8 cellular contexts compared by ENCODE assay signal in the genomic region with DNA sequence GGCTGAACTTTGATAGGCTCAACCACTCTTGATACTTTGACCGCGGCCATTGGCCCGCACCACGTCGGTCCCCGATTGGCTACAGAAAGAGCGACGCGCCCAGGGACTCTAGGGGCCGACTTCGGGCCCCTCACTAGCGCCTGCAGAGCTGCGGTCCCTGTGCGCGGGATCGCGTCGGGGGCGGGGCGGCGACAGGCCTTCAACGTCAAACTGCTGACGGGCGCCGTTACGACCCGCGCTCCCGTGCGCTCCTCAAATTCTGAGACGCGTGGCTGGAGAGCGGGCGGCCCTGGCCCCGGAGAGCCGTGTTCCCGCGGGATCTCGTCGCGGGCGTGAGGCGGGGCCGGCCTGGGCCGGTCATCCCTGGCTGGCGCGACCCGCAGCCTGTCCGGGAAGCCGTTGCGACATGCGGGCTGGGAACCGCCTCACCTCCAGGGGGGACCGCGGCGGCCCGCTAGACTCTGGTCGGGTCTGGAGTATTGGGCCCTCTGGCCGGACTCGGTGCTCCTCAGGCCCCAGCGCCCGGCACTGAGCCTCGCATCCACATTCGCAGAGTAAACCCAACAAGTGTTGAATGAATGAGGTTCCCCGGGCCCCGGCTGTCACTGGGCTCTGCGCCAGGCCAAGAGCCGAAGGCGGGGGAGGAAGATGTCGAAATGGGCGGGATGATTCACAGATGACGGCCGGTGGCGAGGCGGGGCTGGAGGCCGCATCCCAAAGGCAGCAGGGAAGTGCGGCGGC. TPM values are rescaled to one million over a fixed set of nuclear protein-coding genes. Genes with fewer than 3 reads are reported as not detected.
A peak's percentile ranks its signal among the peaks of the same experiment; 100 is the strongest.
DNase-seq lines count a peak whose midpoint lies in the region; ATAC-seq and TF ChIP-seq lines count a peak whose summit lies in the region.

No MANE protein-coding gene starts in this region.

- ATAC-seq in GM18517 (IDR thresholded peaks at IDR 0.05; ENCODE audit: unreplicated experiment) (peak; percentile 89), HG03060 (IDR thresholded peaks at IDR 0.05; ENCODE audit: low read depth, unreplicated experiment) (peak; percentile 10)

- TF ChIP-seq CTCF in 22Rv1 (IDR thresholded peaks at IDR 0.05) (0 out of 2 replicates have a peak, but pooled peaks have one; percentile 0), WERI-Rb-1 (IDR thresholded peaks at IDR 0.05; ENCODE audit: low read depth, low read length) (no peak), mammary epithelial cell (conservative IDR thresholded peaks at IDR 0.05 in 1 of 2, IDR thresholded peaks at IDR 0.05 in 1 of 2; ENCODE audit: extremely low read depth in 1 of 2, insufficient read depth in 1 of 2, low read depth in 1 of 2, low read length in 2 of 2) (peak in 1 of 2 donors; percentile 11), smooth muscle cell (IDR thresholded peaks at IDR 0.05; ENCODE audit: borderline replicate concordance, insufficient read depth, poor library complexity, severe bottlenecking) (no peak)

- intact Hi-C loops in mammary epithelial cell (cut with micrococcal nuclease): loop anchor here (1.0 to 2.0 kb wide), 4 partner anchors 40 to 190 kb away; partner anchors contain the start of gene GOT1

- H3K4me1 ChIP-seq in mammary epithelial cell (ENCODE audit: insufficient read depth, low read length) (peaks cover 22% of the 10 kb centered on the region), smooth muscle cell (ENCODE audit: low read depth) (peaks cover 29% of the 10 kb centered on the region)

- DNase-seq in NCI-H2171 (lab: John Stamatoyannopoulos, UW) (peak; percentile 66), WERI-Rb-1 (peak; percentile 84), mammary epithelial cell (peak; percentile 95), iPS-NIHi7 (ENCODE audit: extremely low spot score) (peak; percentile 86), smooth muscle cell (lab: John Stamatoyannopoulos, UW; ENCODE audit: unreplicated experiment) (peak; percentile 98)

- WGBS in mammary epithelial cell (ENCODE audit: low coverage, missing lambda C conversion rate): 4% methylated on average over 29 of the region's 78 CpGs
- under 1% methylated on average over 76 of the region's 78 CpGs for WGBS in smooth muscle cell (ENCODE audit: low lambda C conversion rate)

- H3K9ac ChIP-seq in mammary epithelial cell (ENCODE audit: insufficient read depth, low read length) (peak overlapping the region; percentile 90), smooth muscle cell (ENCODE audit: low read depth) (peak overlapping the region; percentile 96)

- H3K36me3 ChIP-seq in WERI-Rb-1 (peaks cover 6% of the 10 kb centered on the region), mammary epithelial cell (ENCODE audit: insufficient read depth, low read length) (no peaks in the 10 kb centered on the region), smooth muscle cell (ENCODE audit: low read depth) (no peaks in the 10 kb centered on the region)

- CTCF ChIA-PET in mammary epithelial cell (lab: Charles Lee; ENCODE audit: low non-redundant PET): interaction anchor here (1.0 kb wide), 1 partner anchor 9 kb away, joined by 5 read pairs; no protein-coding TSS in a partner anchor

- H3K4me3 ChIP-seq in WERI-Rb-1 (ENCODE audit: low read depth, low read length): peak overlapping the region; percentile 84
- H3K4me3 ChIP-seq in mammary epithelial cell (replicated peaks in 1 of 3; ENCODE audit: insufficient read depth in 1 of 3, low read depth in 2 of 3, low read length in 3 of 3): peak overlapping the region; percentile 59 to 76 (median 66)
- H3K4me3 ChIP-seq in smooth muscle cell: peak overlapping the region; percentile 83

- peak overlapping the region; percentile 99 for H3K4me2 ChIP-seq in mammary epithelial cell (ENCODE audit: insufficient read depth, low read depth, low read length)
- H3K4me2 ChIP-seq in smooth muscle cell: peak overlapping the region; percentile 87

- dilution Hi-C loops in mammary epithelial cell (cut with HindIII; ENCODE audit: low sequenced_read_pairs): no loop called here

- H3K27me3 ChIP-seq in WERI-Rb-1 (ENCODE audit: insufficient read depth, low read depth, severe bottlenecking): no peaks in the 10 kb centered on the region
- H3K27me3 ChIP-seq in mammary epithelial cell (ENCODE audit: insufficient read depth, low read length): no peaks in the 10 kb centered on the region
- no peaks in the 10 kb centered on the region for H3K27me3 ChIP-seq in smooth muscle cell (ENCODE audit: low read depth)

- H3K9me3 ChIP-seq in WERI-Rb-1 (ENCODE audit: severe bottlenecking): no peaks in the 10 kb centered on the region
- H3K9me3 ChIP-seq in mammary epithelial cell (replicated peaks; ENCODE audit: insufficient read depth, low read length): no peaks in the 10 kb centered on the region
- no peaks in the 10 kb centered on the region for H3K9me3 ChIP-seq in smooth muscle cell (replicated peaks; ENCODE audit: low read depth)

- in situ Hi-C loops in mammary epithelial cell (cut with MboI; ENCODE audit: low sequenced_read_pairs in 2 of 2): loop anchor here in 1 of 2 donors (5.0 kb wide), 1 partner anchor 41 kb away; no protein-coding TSS in a partner anchor

- no peaks in the 10 kb centered on the region for H4K20me1 ChIP-seq in mammary epithelial cell (ENCODE audit: insufficient read depth, low read length)
- H4K20me1 ChIP-seq in smooth muscle cell (ENCODE audit: low read depth): peaks cover 32% of the 10 kb centered on the region

- H3K79me2 ChIP-seq in mammary epithelial cell (ENCODE audit: insufficient read depth, low read length) (peaks cover 44% of the 10 kb centered on the region), smooth muscle cell (ENCODE audit: low read depth) (peaks cover 40% of the 10 kb centered on the region)

- H3K27ac ChIP-seq in 22Rv1 (peak overlapping the region; percentile 100), WERI-Rb-1 (peak overlapping the region; percentile 97), mammary epithelial cell (ENCODE audit: insufficient read depth, low read depth, low read length) (peak overlapping the region; percentile 96), smooth muscle cell (ENCODE audit: low read depth) (peak overlapping the region; percentile 99)

- peak overlapping the region; percentile 89 for H2AFZ ChIP-seq in mammary epithelial cell (ENCODE audit: low read depth, low read length)
- H2AFZ ChIP-seq in smooth muscle cell (ENCODE audit: low read depth): peak overlapping the region; percentile 79

- peaks cover 15% of the 10 kb centered on the region for H3F3A ChIP-seq in smooth muscle cell (ENCODE audit: low read depth)

- BruUV-seq in mammary epithelial cell (replicated peaks; lab: Mats Ljungman, UMichigan): TSS peak; percentile 34

RNA-seq across cellular contexts. Expression of gene SLC25A28, which starts 0.6 kb away (rescaled TPM):
- total RNA-seq in mammary epithelial cell (10 to 100 TPM; 16.8 to 40.5 TPM), smooth muscle cell (41.1 and 43.3 TPM in 2 replicates)
- polyA plus RNA-seq in mammary epithelial cell (31.9 TPM), smooth muscle cell (35.0 and 47.1 TPM in 2 replicates)
- 15.7 TPM for polyA minus RNA-seq in mammary epithelial cell

RNA-seq across cellular contexts. Expression of gene ENTPD7, which starts 38.4 kb away (rescaled TPM):
- 10 to 100 TPM; 23.2 to 47.2 TPM for total RNA-seq in mammary epithelial cell
- polyA plus RNA-seq in mammary epithelial cell: 18.3 TPM
- polyA minus RNA-seq in mammary epithelial cell: 34.5 TPM
- 39.9 and 41.1 TPM in 2 replicates for total RNA-seq in smooth muscle cell
- 7.5 and 7.9 TPM in 2 replicates for polyA plus RNA-seq in smooth muscle cell

Comparison
In these comparisons a context has a peak if more than half of its experiments do, and no peak if none do; other contexts are left out.
1. Peak in every context shown above with its lines: DNase-seq, ATAC-seq, H3K4me3 ChIP-seq and H3K27ac ChIP-seq.